ENCODE assay signal across 15 cellular contexts in genomic region chr2:165238295-165238694, GRCh38. TPM values are rescaled to one million over a fixed set of nuclear protein-coding genes. Genes with fewer than 3 reads are reported as not detected.
DNase-seq lines count a peak whose midpoint lies in the region; ATAC-seq and TF ChIP-seq lines count a peak whose summit lies in the region.
"Had no signal": no experiment of that assay in that cellular context is flagged by ENCODE, and none has a peak within 500 bp of the region (broad histone marks: within the 10 kb centered on the region; RNA-seq: fewer than 3 reads in every experiment).

No MANE protein-coding gene starts in this region.

- ATAC-seq in IMR-90 (ENCODE audit: low read depth), result no peak
- ATAC-seq in GM21529 (IDR thresholded peaks at IDR 0.05; ENCODE audit: unreplicated experiment), result no peak
- ATAC-seq: activated naive CD4-positive, alpha-beta T cell treated with anti-CD3 and anti-CD28 coated beads, Interleukin-2, amount 50 U/mL, for 72 hours; naive thymus-derived CD8-positive, alpha-beta T cell had no signal

- H3K56ac ChIP-seq in IMR-90 (ENCODE audit: extremely low read depth, insufficient read depth, low read length) (no peak overlapping the region), H9 (ENCODE audit: insufficient read length, low read depth, low read length) (no peak overlapping the region)

- peak; percentile 8 for DNase-seq in AG20443 (ENCODE audit: low spot score)
- peak; percentile 16 for DNase-seq in IMR-90
- peak; percentile 24 for DNase-seq in amniotic stem cell (lab: John Stamatoyannopoulos, UW)
- peak; percentile 42 for DNase-seq in hepatocyte (ENCODE audit: low spot score)
- DNase-seq in H9, result no peak
- DNase-seq in GM13976 (ENCODE audit: low spot score), result no peak
- no peak for DNase-seq in RWPE1 (ENCODE audit: low spot score)
- DNase-seq: activated CD4-positive, alpha-beta memory T cell treated with anti-CD3 and anti-CD28 coated beads, Interleukin-2, amount 10 ng/mL, durations not matched to agents 7 days and 5 days; effector memory CD4-positive, alpha-beta T cell; HCEC 1CT; NCI-H1105; spleen had no signal

- H3K79me1 ChIP-seq in IMR-90 (ENCODE audit: low read depth in 1 of 2, low read length in 2 of 2), result no peaks in the 10 kb centered on the region
- no peaks in the 10 kb centered on the region for H3K79me1 ChIP-seq in H9 (ENCODE audit: insufficient read depth, low read depth, low read length, poor library complexity, severe bottlenecking)

- H2AK9ac ChIP-seq in IMR-90 (replicated peaks; ENCODE audit: low read depth, low read length, poor library complexity), result no peak overlapping the region

- no peaks in the 10 kb centered on the region for H3K27me3 Mint-ChIP-seq in H9 (ENCODE audit: low read depth)
- H3K27me3 Mint-ChIP-seq: activated CD4-positive, alpha-beta memory T cell treated with anti-CD3 and anti-CD28 coated beads, Interleukin-2, amount 10 ng/mL, durations not matched to agents 7 days and 5 days had no signal

- H3K9me1 ChIP-seq in IMR-90 (ENCODE audit: insufficient read depth, low read length), result no peaks in the 10 kb centered on the region

- no peaks in the 10 kb centered on the region for H3K4me1 Mint-ChIP-seq in H9
- H3K4me1 Mint-ChIP-seq: activated CD4-positive, alpha-beta memory T cell treated with anti-CD3 and anti-CD28 coated beads, Interleukin-2, amount 10 ng/mL, durations not matched to agents 7 days and 5 days; naive thymus-derived CD8-positive, alpha-beta T cell had no signal

- no peaks in the 10 kb centered on the region for H3K36me3 Mint-ChIP-seq in H9 (ENCODE audit: insufficient read depth in 1 of 3, low read depth in 3 of 3)
- H3K36me3 Mint-ChIP-seq: activated naive CD4-positive, alpha-beta T cell treated with anti-CD3 and anti-CD28 coated beads, Interleukin-2, amount 50 U/mL, for 72 hours; naive thymus-derived CD8-positive, alpha-beta T cell had no signal

- CTCF ChIA-PET in IMR-90 (lab: Yijun Ruan, JAX) (interaction anchor here (1.7 kb wide), 1 partner anchor 222 kb away, joined by 8 read pairs; no protein-coding TSS in a partner anchor), RWPE1 (lab: Yijun Ruan, JAX) (interaction anchor here (1.1 to 1.2 kb wide), 2 partner anchors 14 to 245 kb away, joined by 3 to 4 read pairs; no protein-coding TSS in a partner anchor)

- no peak overlapping the region for H2AK5ac ChIP-seq in IMR-90 (ENCODE audit: low read depth, low read length)
- H2AK5ac ChIP-seq in H9 (ENCODE audit: insufficient read length, low read length), result no peak overlapping the region

- WGBS in IMR-90 (ENCODE audit: extremely low coverage in 2 of 2, insufficient read length in 1 of 2), 2 experiments, result no CpG with 5 or more reads among the region's 3 CpGs
- 24% methylated on average over 3 of the region's 3 CpGs for WGBS in hepatocyte (ENCODE audit: low lambda C conversion rate, missing lambda C conversion rate)
- WGBS in H9 (ENCODE audit: extremely low coverage, insufficient read length, low lambda C conversion rate), result no CpG with 5 or more reads among the region's 3 CpGs

- in situ Hi-C loops in IMR-90 (cut with MboI; ENCODE audit: low sequenced_read_pairs) (no loop called here), GM13976 (cut with MboI; ENCODE audit: low sequenced_read_pairs, unreplicated experiment) (no loop called here)

- dilution Hi-C loops in IMR-90 (cut with HindIII; ENCODE audit: low sequenced_read_pairs, unreplicated experiment), result no loop called here

- H4K5ac ChIP-seq in IMR-90 (ENCODE audit: low read depth, low read length), result no peak overlapping the region
- no peak overlapping the region for H4K5ac ChIP-seq in H9 (ENCODE audit: insufficient read length, low read depth, low read length)

- BruUV-seq in IMR-90 (replicated peaks; lab: Mats Ljungman, UMichigan), result no TSS peak

- H3K9ac ChIP-seq in IMR-90 (ENCODE audit: low read depth, low read length) (no peak overlapping the region), H9 (ENCODE audit: extremely low read depth, insufficient read length, low read length) (no peak overlapping the region)

- H2BK15ac ChIP-seq in IMR-90 (ENCODE audit: low read depth, low read length) (no peak overlapping the region), H9 (ENCODE audit: low read depth, low read length) (no peak overlapping the region)

- H2BK5ac ChIP-seq in IMR-90 (ENCODE audit: low read depth, low read length, poor library complexity, severe bottlenecking) (no peak overlapping the region), H9 (ENCODE audit: insufficient read length, low read length) (no peak overlapping the region)

- H3K9me3 ChIP-seq in IMR-90 (ENCODE audit: control insufficient read depth, insufficient read depth, low read length) (no peaks in the 10 kb centered on the region), hepatocyte (ENCODE audit: low read depth) (no peaks in the 10 kb centered on the region), H9 (ENCODE audit: control insufficient read depth, low read depth, low read length) (no peaks in the 10 kb centered on the region)
- H3K9me3 ChIP-seq: spleen had no signal

- H2AFZ ChIP-seq in IMR-90 (replicated peaks; ENCODE audit: low read length, poor library complexity) (no peak overlapping the region), hepatocyte (no peak overlapping the region), H9 (ENCODE audit: low read length) (no peak overlapping the region)

- H3K36me3 ChIP-seq in IMR-90 (ENCODE audit: control insufficient read depth, insufficient read depth, low read length) (no peaks in the 10 kb centered on the region), hepatocyte (replicated peaks; ENCODE audit: insufficient read depth, low read depth) (no peaks in the 10 kb centered on the region)
- H3K36me3 ChIP-seq: spleen had no signal

- no peak overlapping the region for H3K4me3 Mint-ChIP-seq in H9
- H3K4me3 Mint-ChIP-seq: activated CD4-positive, alpha-beta memory T cell treated with anti-CD3 and anti-CD28 coated beads, Interleukin-2, amount 10 ng/mL, durations not matched to agents 7 days and 5 days; naive thymus-derived CD8-positive, alpha-beta T cell had no signal

- H3K27ac ChIP-seq in IMR-90 (ENCODE audit: insufficient read depth, low read length) (no peak overlapping the region), hepatocyte (no peak overlapping the region), H9 (ENCODE audit: insufficient read length, low read depth, low read length) (no peak overlapping the region), RWPE1 (no peak overlapping the region)
- H3K27ac ChIP-seq: spleen had no signal

- H3K9me2 ChIP-seq in hepatocyte (replicated peaks; ENCODE audit: insufficient read depth), result no peaks in the 10 kb centered on the region

- H2BK120ac ChIP-seq in IMR-90 (ENCODE audit: low read depth, low read length) (no peak overlapping the region), H9 (ENCODE audit: low read depth, low read length, poor library complexity, severe bottlenecking) (no peak overlapping the region)

- no peak overlapping the region for H3K27ac Mint-ChIP-seq in H9
- H3K27ac Mint-ChIP-seq: activated CD4-positive, alpha-beta memory T cell treated with anti-CD3 and anti-CD28 coated beads, Interleukin-2, amount 10 ng/mL, durations not matched to agents 7 days and 5 days; activated naive CD4-positive, alpha-beta T cell treated with anti-CD3 and anti-CD28 coated beads, Interleukin-2, amount 50 U/mL, for 72 hours; naive thymus-derived CD8-positive, alpha-beta T cell had no signal

- H4K91ac ChIP-seq in IMR-90 (ENCODE audit: insufficient read depth, low read depth, low read length) (no peak overlapping the region), H9 (ENCODE audit: insufficient read length, low read depth, low read length) (no peak overlapping the region)

- TF ChIP-seq RAD21 in IMR-90 (IDR thresholded peaks at IDR 0.05; ENCODE audit: low read length), result no peak

- H3K14ac ChIP-seq in IMR-90 (replicated peaks; ENCODE audit: low read depth, low read length), result no peak overlapping the region
- no peak overlapping the region for H3K14ac ChIP-seq in H9 (ENCODE audit: insufficient read depth, low read length)

- H4K20me1 ChIP-seq in IMR-90 (ENCODE audit: insufficient read depth, low read length) (no peaks in the 10 kb centered on the region), hepatocyte (ENCODE audit: insufficient read depth, poor library complexity, severe bottlenecking) (no peaks in the 10 kb centered on the region), H9 (ENCODE audit: control insufficient read depth, insufficient read depth, insufficient read length) (no peaks in the 10 kb centered on the region)

- no peak overlapping the region for H2BK12ac ChIP-seq in H9 (ENCODE audit: insufficient read length, low read depth, low read length)

- H3K79me2 ChIP-seq in hepatocyte (no peaks in the 10 kb centered on the region), H9 (ENCODE audit: insufficient read depth, low read length) (no peaks in the 10 kb centered on the region)

- H3K4me2 ChIP-seq in IMR-90 (ENCODE audit: low read depth, low read length), result no peak overlapping the region
- H3K4me2 ChIP-seq in hepatocyte, result no peak overlapping the region
- H3K4me2 ChIP-seq in H9 (ENCODE audit: insufficient read depth, insufficient read length, low read length), result no peak overlapping the region

- TF ChIP-seq CTCF in IMR-90 (conservative IDR thresholded peaks at IDR 0.05; ENCODE audit: low read depth, low read length), result no peak
- TF ChIP-seq CTCF in hepatocyte (IDR thresholded peaks at IDR 0.05; ENCODE audit: poor library complexity), result peak; percentile 11
- no peak for TF ChIP-seq CTCF in H9 (conservative IDR thresholded peaks at IDR 0.05)
- TF ChIP-seq CTCF in GM13976 (IDR thresholded peaks at IDR 0.05; ENCODE audit: borderline replicate concordance, control extremely low read depth, extremely low read depth, insufficient read depth, missing control alignments), result no peak
- no peak for TF ChIP-seq CTCF in RWPE1 (conservative IDR thresholded peaks at IDR 0.05; ENCODE audit: low read depth)

- H2BK20ac ChIP-seq in IMR-90 (ENCODE audit: low read depth, low read length) (no peak overlapping the region), H9 (ENCODE audit: low read depth, low read length, poor library complexity, severe bottlenecking) (no peak overlapping the region)

- H3K4me3 ChIP-seq in IMR-90 (ENCODE audit: insufficient read depth, low read depth, low read length) (no peak overlapping the region), hepatocyte (no peak overlapping the region)
- H3K4me3 ChIP-seq: spleen had no signal

- H3K4me1 ChIP-seq in IMR-90 (ENCODE audit: control insufficient read depth, insufficient read depth, low read length), result no peaks in the 10 kb centered on the region
- H3K4me1 ChIP-seq in hepatocyte (ENCODE audit: insufficient read depth), result no peaks in the 10 kb centered on the region
- no peaks in the 10 kb centered on the region for H3K4me1 ChIP-seq in H9 (ENCODE audit: insufficient read depth, low read length)
- H3K4me1 ChIP-seq: spleen had no signal

- H3K18ac ChIP-seq in IMR-90 (ENCODE audit: low read depth, low read length), result no peak overlapping the region
- H3K18ac ChIP-seq in H9 (ENCODE audit: insufficient read length, low read depth, low read length), result no peak overlapping the region

- no peaks in the 10 kb centered on the region for H3K23me2 ChIP-seq in H9 (ENCODE audit: insufficient read length, low read depth, low read length, poor library complexity, severe bottlenecking)

- H3K23ac ChIP-seq in IMR-90 (ENCODE audit: low read depth, low read length) (no peak overlapping the region), H9 (ENCODE audit: insufficient read length, low read depth, low read length) (no peak overlapping the region)

- H3K9me3 Mint-ChIP-seq in H9, result no peaks in the 10 kb centered on the region
- H3K9me3 Mint-ChIP-seq: activated CD4-positive, alpha-beta memory T cell treated with anti-CD3 and anti-CD28 coated beads, Interleukin-2, amount 10 ng/mL, durations not matched to agents 7 days and 5 days had no signal

- H3K4ac ChIP-seq in IMR-90 (ENCODE audit: low read depth, low read length), result no peak overlapping the region
- no peak overlapping the region for H3K4ac ChIP-seq in H9 (ENCODE audit: low read depth, low read length)

- POLR2A ChIA-PET in IMR-90 (lab: Charles Lee; ENCODE audit: unreplicated experiment) (no interaction called here), RWPE1 (lab: Yijun Ruan, JAX; ENCODE audit: low non-redundant PET) (no interaction called here)

- intact Hi-C loops in IMR-90 (cut with micrococcal nuclease), result loop anchor here (10.0 kb wide), 1 partner anchor 637 kb away; no protein-coding TSS in a partner anchor

- no peak overlapping the region for H3T11ph ChIP-seq in H9 (ENCODE audit: low read length)

- no peak for TF ChIP-seq POLR2A in IMR-90 (IDR thresholded peaks at IDR 0.05; ENCODE audit: low read depth, low read length)

- H3K27me3 ChIP-seq in IMR-90 (ENCODE audit: control insufficient read depth, insufficient read depth, low read length) (no peaks in the 10 kb centered on the region), hepatocyte (no peaks in the 10 kb centered on the region), H9 (ENCODE audit: insufficient read depth, low read length) (no peaks in the 10 kb centered on the region)
- H3K27me3 ChIP-seq: spleen had no signal

- no peak overlapping the region for H4K8ac ChIP-seq in IMR-90 (ENCODE audit: low read depth in 2 of 2, low read length in 2 of 2)
- H4K8ac ChIP-seq in H9 (replicated peaks; ENCODE audit: insufficient read length, low read depth, low read length), result no peak overlapping the region

RNA-seq across cellular contexts. Expression of gene SCN2A, which starts 0.9 kb away (rescaled TPM):
- total RNA-seq in IMR-90 (2012; rRNA removed) (0.54 and 0.56 TPM in 2 replicates), hepatocyte (2.9 and 5.3 TPM in 2 replicates), H9 (2021) (0.24 and 0.46 TPM in 2 replicates)
- polyA plus RNA-seq in IMR-90 (2012; rRNA removed) (0.17 and 0.24 TPM in 2 replicates), hepatocyte (0.86 and 1.4 TPM in 2 replicates)
- polyA plus RNA-seq in IMR-90 (2012; cell fraction: cytosol; rRNA removed), result 0.07 and 0.17 TPM in 2 replicates
- 0.21 and 0.97 TPM in 2 replicates for polyA plus RNA-seq in IMR-90 (2012; cell fraction: nucleus; rRNA removed; ENCODE audit: low replicate concordance)
- total RNA-seq: activated CD4-positive, alpha-beta memory T cell treated with anti-CD3 and anti-CD28 coated beads, Interleukin-2, amount 10 ng/mL, durations not matched to agents 7 days and 5 days; naive thymus-derived CD8-positive, alpha-beta T cell had no signal
- polyA plus RNA-seq: naive thymus-derived CD8-positive, alpha-beta T cell had no signal

RNA-seq across cellular contexts. Expression of gene SCN3A, which starts 34.4 kb away (rescaled TPM):
- total RNA-seq in IMR-90 (2012; rRNA removed) (0.90 and 1.4 TPM in 2 replicates), hepatocyte (13.2 and 14.5 TPM in 2 replicates), H9 (2021) (not detected in 2 replicates)
- polyA plus RNA-seq in IMR-90 (2012; rRNA removed) (0.19 and 0.26 TPM in 2 replicates), hepatocyte (2.4 and 3.0 TPM in 2 replicates)
- polyA plus RNA-seq in IMR-90 (2012; cell fraction: cytosol; rRNA removed), result 0.07 and 0.09 TPM in 2 replicates
- 0.07 and 0.95 TPM in 2 replicates for polyA plus RNA-seq in IMR-90 (2012; cell fraction: nucleus; rRNA removed; ENCODE audit: low replicate concordance)
- total RNA-seq: activated CD4-positive, alpha-beta memory T cell treated with anti-CD3 and anti-CD28 coated beads, Interleukin-2, amount 10 ng/mL, durations not matched to agents 7 days and 5 days had no signal
- polyA plus RNA-seq: naive thymus-derived CD8-positive, alpha-beta T cell had no signal

Comparison
In these comparisons a context has a peak if more than half of its experiments do, and no peak if none do; other contexts are left out.
1. DNase-seq: peak in AG20443 (single experiment), IMR-90 (single experiment), amniotic stem cell (single experiment) and hepatocyte (single experiment); none in H9 (single experiment), GM13976 (single experiment) and RWPE1 (single experiment).